Comparison of ENCODE assay signal across 21 cellular contexts in the genomic region with DNA sequence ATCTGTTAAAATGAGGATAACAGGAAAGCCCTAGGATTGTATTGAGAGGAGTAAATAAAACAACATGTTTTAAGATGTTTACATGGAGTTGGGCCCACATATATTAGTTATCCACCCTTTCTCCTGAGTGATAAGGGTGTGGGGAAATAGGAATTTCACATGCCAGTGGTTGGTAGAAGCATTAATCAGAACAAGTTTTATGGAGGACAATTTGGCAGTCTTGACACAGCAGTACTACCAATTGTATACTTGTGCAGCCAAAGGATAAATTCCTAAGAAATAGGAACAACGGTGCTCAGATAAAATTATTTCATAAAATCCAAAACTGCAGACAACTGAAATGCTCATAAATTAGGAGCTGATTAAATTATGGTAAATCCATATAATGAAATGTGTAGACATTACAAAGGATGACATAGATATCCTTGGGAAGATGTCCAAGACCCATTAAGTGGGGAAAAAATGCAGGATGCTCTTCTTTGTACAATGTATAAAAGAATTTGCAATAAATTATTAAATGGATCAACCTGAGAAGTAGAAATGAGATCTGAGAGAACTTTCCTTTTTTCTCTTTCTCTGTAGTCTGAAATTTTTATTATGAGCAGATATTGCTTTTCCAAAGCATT.
DNase-seq lines count a peak whose midpoint lies in the region; ATAC-seq and TF ChIP-seq lines count a peak whose summit lies in the region.
"Had no signal": no experiment of that assay in that cellular context is flagged by ENCODE, and none has a peak within 500 bp of the region (broad histone marks: within the 10 kb centered on the region; RNA-seq: fewer than 3 reads in every experiment).

No MANE protein-coding gene starts in this region.

- peaks cover 22% of the 10 kb centered on the region for H3K4me1 Mint-ChIP-seq in mesothelial cell of epicardium
- H3K4me1 Mint-ChIP-seq: B cell had no signal

- no peaks in the 10 kb centered on the region for H3K36me3 Mint-ChIP-seq in mesothelial cell of epicardium
- H3K36me3 Mint-ChIP-seq: CD8-positive, alpha-beta T cell had no signal

- H3K9me3 ChIP-seq in esophagus squamous epithelium: no peaks in the 10 kb centered on the region
- H3K9me3 ChIP-seq: A549, Caco-2, MG63, SJCRH30 had no signal

- H3K4me3 Mint-ChIP-seq in mesothelial cell of epicardium: no peak overlapping the region
- H3K4me3 Mint-ChIP-seq: B cell; CD8-positive, alpha-beta T cell had no signal

- no peaks in the 10 kb centered on the region for H3K27me3 ChIP-seq in esophagus squamous epithelium
- H3K27me3 ChIP-seq: MG63, SJCRH30 had no signal

- 57 to 95% methylated on average over 1 of the region's 1 CpG for WGBS in esophagus squamous epithelium, 2 donors

- H3K27me3 Mint-ChIP-seq in mesothelial cell of epicardium (ENCODE audit: low read depth): no peaks in the 10 kb centered on the region
- H3K27me3 Mint-ChIP-seq: B cell had no signal

- no peak for TF ChIP-seq CTCF in AG10803 (conservative IDR thresholded peaks at IDR 0.05; ENCODE audit: low read length)
- TF ChIP-seq CTCF in mesothelial cell of epicardium (IDR thresholded peaks at IDR 0.05; ENCODE audit: unreplicated experiment): no peak
- TF ChIP-seq CTCF in esophagus squamous epithelium (IDR thresholded peaks at IDR 0.05): no peak

- H3K4me3 ChIP-seq in AG10803 (ENCODE audit: low read length) (no peak overlapping the region), esophagus squamous epithelium (no peak overlapping the region)
- H3K4me3 ChIP-seq: A549, MG63, PC-9, SJCRH30 had no signal

- H3K36me3 ChIP-seq in esophagus squamous epithelium: no peaks in the 10 kb centered on the region
- H3K36me3 ChIP-seq: MG63, SJCRH30 had no signal

- H3K4me1 ChIP-seq in esophagus squamous epithelium: peaks cover 0 to 8% (median 0%) of the 10 kb centered on the region in 3 donors
- H3K4me1 ChIP-seq: A549, Caco-2, SJCRH30 had no signal

- no peak for TF ChIP-seq POLR2A in esophagus squamous epithelium (IDR thresholded peaks at IDR 0.05)

- peak; percentile 41 for DNase-seq in AG10803 (ENCODE audit: low read depth)
- peak; percentile 10 for DNase-seq in M059J (ENCODE audit: low read depth)
- DNase-seq in astrocyte of the hippocampus (ENCODE audit: low read depth, low spot score): peak; percentile 31
- DNase-seq in mesothelial cell of epicardium (ENCODE audit: low spot score in 2 of 2, unreplicated experiment in 2 of 2): no peak
- no peak for DNase-seq in esophagus squamous epithelium (lab: John Stamatoyannopoulos, UW)
- DNase-seq in NCI-H2081 treated with DMSO at 0.1 percent for 48 hours (lab: John Stamatoyannopoulos, UW): no peak
- DNase-seq: Caco-2; CD8-positive, alpha-beta T cell; KBM-7; MG63; NCI-H146; NCI-H1930; NCI-H345; NCI-H524; PC-9; SJCRH30; T-helper 1 cell had no signal

- H3K27ac Mint-ChIP-seq in mesothelial cell of epicardium: peak overlapping the region; percentile 61
- H3K27ac Mint-ChIP-seq: B cell; CD8-positive, alpha-beta T cell had no signal

- H3K9me3 Mint-ChIP-seq in mesothelial cell of epicardium: no peaks in the 10 kb centered on the region
- H3K9me3 Mint-ChIP-seq: CD8-positive, alpha-beta T cell had no signal

- no peak for ATAC-seq in HG03025 (IDR thresholded peaks at IDR 0.05; ENCODE audit: low FRiP score, unreplicated experiment)
- ATAC-seq: A549; CD8-positive, alpha-beta T cell; Right ventricle myocardium inferior had no signal

- no peak overlapping the region for H3K27ac ChIP-seq in esophagus squamous epithelium
- H3K27ac ChIP-seq: A549, PC-9, SJCRH30 had no signal

- intact Hi-C loops in esophagus squamous epithelium (cut with DNase I): no loop called here

Comparison
In these comparisons a context has a peak if more than half of its experiments do, and no peak if none do; other contexts are left out.
1. DNase-seq: peak in AG10803 (single experiment), M059J (single experiment) and astrocyte of the hippocampus (single experiment); none in mesothelial cell of epicardium (0 of 2), esophagus squamous epithelium (single experiment) and NCI-H2081 treated with DMSO at 0.1 percent for 48 hours (single experiment).